1 cellular context compared by ENCODE assay signal in genomic region chr3:80770106-80771079, GRCh38.
TF ChIP-seq lines count a peak whose summit lies in the region.

No MANE protein-coding gene starts in this region.

TF ChIP-seq in WTC11, 78 proteins besides CTCF, POLR2A, EP300 and RAD21 (continued from another document):
- TF ChIP-seq ATF2 (CRISPR knock-in tag; IDR thresholded peaks at IDR 0.05; ENCODE audit: borderline replicate concordance, low read depth) (no peak), ZBTB43 (CRISPR knock-in tag; IDR thresholded peaks at IDR 0.05) (no peak)
